ENCODE assay signal across 8 cellular contexts in the genomic region with DNA sequence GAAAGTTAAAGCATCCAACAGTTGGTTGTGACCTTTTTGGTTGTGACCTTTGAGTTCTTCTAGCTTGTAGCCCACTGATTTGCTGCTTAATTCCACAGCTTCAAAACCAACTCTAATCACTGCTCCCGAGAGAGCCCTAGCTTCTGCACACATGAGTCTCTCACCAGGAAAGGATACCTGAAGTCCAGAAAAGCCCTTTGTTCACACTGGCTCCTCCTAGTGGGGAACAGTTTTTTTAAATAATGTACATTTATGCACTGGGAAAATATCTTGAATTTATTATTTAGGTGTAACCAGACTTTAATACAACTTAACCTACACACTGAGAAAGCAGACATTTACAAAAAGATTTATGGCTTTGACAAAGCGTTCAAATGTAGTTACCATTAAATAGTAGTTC.
A peak's percentile ranks its signal among the peaks of the same experiment; 100 is the strongest.
DNase-seq lines count a peak whose midpoint lies in the region; ATAC-seq and TF ChIP-seq lines count a peak whose summit lies in the region.
"Had no signal": no experiment of that assay in that cellular context is flagged by ENCODE, and none has a peak within 500 bp of the region (broad histone marks: within the 10 kb centered on the region; RNA-seq: fewer than 3 reads in every experiment).

No MANE protein-coding gene starts in this region.

- ATAC-seq in GM19023 (IDR thresholded peaks at IDR 0.05; ENCODE audit: unreplicated experiment) (no peak), HG02759 (IDR thresholded peaks at IDR 0.05; ENCODE audit: unreplicated experiment) (no peak)
- ATAC-seq: T-cell had no signal

- DNase-seq in GM10248 (ENCODE audit: extremely low spot score) (no peak), Kasumi-1 (lab: John Stamatoyannopoulos, UW) (peak; percentile 24 to 43), astrocyte of the spinal cord (ENCODE audit: low read depth, low spot score) (no peak), lung microvascular endothelial cell (ENCODE audit: low read depth in 2 of 2) (peak; percentile 2 to 21), NCI-H1092 treated with DMSO at 0.1 percent for 48 hours (lab: John Stamatoyannopoulos, UW) (no peak)
- DNase-seq: T-cell had no signal

- CTCF ChIA-PET in GM10248 (lab: Yijun Ruan, JAX), result interaction anchor here (0.7 to 2.1 kb wide), 5 partner anchors 9 to 23 kb away, joined by 3 to 4 read pairs (median 3); no protein-coding TSS in a partner anchor

- TF ChIP-seq CTCF in GM10248 (IDR thresholded peaks at IDR 0.05; ENCODE audit: control extremely low read depth, extremely low read depth, low read depth, missing control alignments) (peak; percentile 20), astrocyte of the spinal cord (IDR thresholded peaks at IDR 0.05; ENCODE audit: low read depth, low read length) (peak; percentile 37)

- in situ Hi-C loops in astrocyte of the spinal cord (cut with HindIII; ENCODE audit: low sequenced_read_pairs), result no loop called here

- H3K4me3 ChIP-seq in astrocyte of the spinal cord (ENCODE audit: low read depth, low read length), result no peak overlapping the region

- POLR2A ChIA-PET in GM10248 (lab: Yijun Ruan, JAX), result no interaction called here

Comparison
In these comparisons a context has a peak if more than half of its experiments do, and no peak if none do; other contexts are left out.
1. DNase-seq: peak in Kasumi-1 (2 of 2) and lung microvascular endothelial cell (2 of 2); none in GM10248 (single experiment), astrocyte of the spinal cord (single experiment) and NCI-H1092 treated with DMSO at 0.1 percent for 48 hours (single experiment).